ENCODE assay signal across 25 cellular contexts in the genomic region with DNA sequence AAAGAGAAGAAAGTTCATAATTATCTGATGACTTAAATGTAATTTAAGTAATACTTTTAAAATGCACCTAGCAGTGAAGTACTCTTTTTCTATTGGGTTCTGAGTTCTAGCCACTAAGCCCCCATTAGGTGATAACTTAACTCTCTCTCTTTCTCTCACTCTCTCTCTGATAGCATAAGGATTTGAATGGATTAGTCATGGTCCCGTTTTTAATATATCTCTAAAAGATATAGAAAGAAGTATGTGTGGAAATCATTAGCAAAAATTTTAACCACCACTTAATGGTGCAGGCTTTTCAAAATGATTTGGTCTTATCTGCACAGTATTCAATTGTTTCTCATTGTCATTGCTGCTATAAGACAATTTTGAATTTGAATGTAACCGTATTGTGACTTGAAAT.
"Had no signal": no experiment of that assay in that cellular context is flagged by ENCODE, and none has a peak within 500 bp of the region (broad histone marks: within the 10 kb centered on the region; RNA-seq: fewer than 3 reads in every experiment).

No MANE protein-coding gene starts in this region.

- H3K4me3 ChIP-seq: colonic mucosa, coronary artery, esophagus muscularis mucosa, esophagus squamous epithelium, gastrocnemius medialis, gastroesophageal sphincter, heart left ventricle, heart right ventricle, hepatocyte had no signal

- H3K9me3 ChIP-seq: colonic mucosa, esophagus muscularis mucosa, esophagus squamous epithelium, gastrocnemius medialis, gastroesophageal sphincter, heart left ventricle, heart right ventricle had no signal

- H2AFZ ChIP-seq: hepatocyte had no signal

- DNase-seq: colonic mucosa; cortex of kidney; dermis blood vessel endothelial cell; dorsolateral prefrontal cortex; effector CD4-positive, alpha-beta T cell; effector CD8-positive, alpha-beta T cell; effector memory CD4-positive, alpha-beta T cell; effector memory CD8-positive, alpha-beta T cell; endodermal cell; erythroblast; esophagus squamous epithelium; foreskin fibroblast; foreskin keratinocyte; foreskin melanocyte; gastrocnemius medialis; glutamatergic neuron; head of caudate nucleus; heart left ventricle; heart right ventricle had no signal

- H3K36me3 ChIP-seq: colonic mucosa, esophagus muscularis mucosa, esophagus squamous epithelium, gastrocnemius medialis, gastroesophageal sphincter, heart left ventricle, heart right ventricle had no signal

- H3K27ac ChIP-seq: colonic mucosa, coronary artery, dorsolateral prefrontal cortex, epithelial cell of prostate, esophagus muscularis mucosa, esophagus squamous epithelium, foreskin keratinocyte, gastrocnemius medialis, gastroesophageal sphincter, heart left ventricle, heart right ventricle, hepatocyte had no signal

- ATAC-seq: effector memory CD8-positive, alpha-beta T cell; esophagus mucosa; foreskin keratinocyte; gastrocnemius medialis; gastroesophageal sphincter; heart left ventricle; heart right ventricle had no signal

- H3K27me3 ChIP-seq: colonic mucosa, dorsolateral prefrontal cortex, esophagus muscularis mucosa, gastrocnemius medialis, gastroesophageal sphincter, hepatocyte had no signal

- H3K4me1 ChIP-seq: colonic mucosa, esophagus squamous epithelium, foreskin keratinocyte, gastrocnemius medialis, heart left ventricle, heart right ventricle had no signal

- H3K79me2 ChIP-seq: hepatocyte had no signal
